Comparison of ENCODE assay signal across 6 cellular contexts in the genomic region with DNA sequence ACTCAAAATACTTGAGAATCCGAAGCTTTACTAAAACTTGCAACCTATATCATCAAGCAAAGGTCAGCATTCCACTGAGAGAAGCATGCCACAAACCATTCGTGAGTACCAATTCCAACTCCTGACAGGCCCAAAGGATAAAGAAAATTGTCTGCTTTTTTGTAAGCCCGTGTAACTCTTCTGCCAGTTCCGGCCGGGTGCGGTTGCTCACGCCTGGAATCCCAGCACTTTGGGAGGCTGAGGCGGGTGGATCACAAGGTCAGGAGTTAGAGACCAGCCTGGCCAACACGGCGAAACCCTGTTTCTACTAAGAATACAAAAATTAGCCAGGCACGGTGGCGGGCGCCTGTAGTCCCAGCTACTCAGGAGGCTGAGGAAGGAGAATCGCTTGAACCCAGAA. TPM values are rescaled to one million over a fixed set of nuclear protein-coding genes. Genes with fewer than 3 reads are reported as not detected.
A peak's percentile ranks its signal among the peaks of the same experiment; 100 is the strongest.
DNase-seq lines count a peak whose midpoint lies in the region; TF ChIP-seq lines count a peak whose summit lies in the region.
"Not testable (repeated sequence)": the region's sequence is repeated elsewhere in the genome, so short reads cannot be mapped to it uniquely, and the experiment has no call there.

No MANE protein-coding gene starts in this region.

- H3K27ac Mint-ChIP-seq in nephron progenitor cell = peak overlapping the region; percentile 64

- H4K20me1 ChIP-seq in PC-9 (ENCODE audit: insufficient read depth); smooth muscle cell (ENCODE audit: low read depth): not testable (repeated sequence)

- not testable (repeated sequence) for H2AFZ ChIP-seq in PC-9; smooth muscle cell (ENCODE audit: low read depth)

- H3K4me3 Mint-ChIP-seq in nephron progenitor cell = not testable (repeated sequence)

- H3K27me3 Mint-ChIP-seq in nephron progenitor cell (ENCODE audit: low read depth, poor library complexity) = not testable (repeated sequence)

- CTCF ChIA-PET in PC-9 (lab: Charles Lee) = interaction anchor here (0.7 kb wide), 1 partner anchor 59 kb away, joined by 5 read pairs; no protein-coding TSS in a partner anchor

- H3K36me3 ChIP-seq in PC-9 (ENCODE audit: low read depth) (peaks cover 28% of the 10 kb centered on the region), smooth muscle cell (ENCODE audit: low read depth) (peaks cover 11% of the 10 kb centered on the region)
- H3K36me3 ChIP-seq in uterus = not testable (repeated sequence)

- H3K9me2 ChIP-seq in PC-9 (ENCODE audit: insufficient read depth) = not testable (repeated sequence)

- BruUV-seq in PC-9 (replicated peaks; lab: Mats Ljungman, UMichigan) = TSS peak; percentile 43

- H3K27me3 ChIP-seq in PC-9 (ENCODE audit: insufficient read depth, low read depth); smooth muscle cell (ENCODE audit: low read depth); uterus: not testable (repeated sequence)

- intact Hi-C loops in PC-9 (cut with micrococcal nuclease; ENCODE audit: unreplicated experiment); uterus (cut with DNase I; ENCODE audit: low total_unique reads): not testable (repeated sequence)

- not testable (repeated sequence) for H3K4me3 ChIP-seq in PC-9, smooth muscle cell, uterus

- WGBS in smooth muscle cell (ENCODE audit: low lambda C conversion rate) = 88% methylated on average over 14 of the region's 14 CpGs

- H3K9me3 Mint-ChIP-seq in nephron progenitor cell = not testable (repeated sequence)

- POLR2A ChIA-PET in PC-9 (lab: Charles Lee; ENCODE audit: unreplicated experiment) = interaction anchor here (0.9 kb wide), 1 partner anchor 994 kb away, joined by 3 read pairs; no protein-coding TSS in a partner anchor

- peaks cover 37% of the 10 kb centered on the region for H3K4me1 ChIP-seq in PC-9 (replicated peaks; ENCODE audit: insufficient read depth)
- not testable (repeated sequence) for H3K4me1 ChIP-seq in smooth muscle cell (ENCODE audit: low read depth); uterus

- not testable (repeated sequence) for TF ChIP-seq POLR2A in uterus (IDR thresholded peaks at IDR 0.05)

- H3K36me3 Mint-ChIP-seq in nephron progenitor cell (ENCODE audit: low read depth) = peaks cover 45% of the 10 kb centered on the region

- H3K27ac ChIP-seq in PC-9 (peak overlapping the region; percentile 63), VCaP (peak overlapping the region; percentile 62), epithelial cell of prostate (peak overlapping the region; percentile 63), smooth muscle cell (ENCODE audit: low read depth) (peak overlapping the region; percentile 77), uterus (peak overlapping the region; percentile 75 to 82)

- not testable (repeated sequence) for H3K9me3 ChIP-seq in PC-9 (ENCODE audit: insufficient read depth, low read depth); smooth muscle cell (replicated peaks; ENCODE audit: low read depth); uterus

- peaks cover 17% of the 10 kb centered on the region for H3K79me2 ChIP-seq in PC-9 (ENCODE audit: low read depth)
- H3K79me2 ChIP-seq in smooth muscle cell (ENCODE audit: low read depth) = not testable (repeated sequence)

- H3K9ac ChIP-seq in smooth muscle cell (ENCODE audit: low read depth) = not testable (repeated sequence)

- not testable (repeated sequence) for H3K4me1 Mint-ChIP-seq in nephron progenitor cell

- DNase-seq in PC-9; epithelial cell of prostate (ENCODE audit: low read depth, low spot score); nephron progenitor cell; smooth muscle cell (lab: John Stamatoyannopoulos, UW; ENCODE audit: unreplicated experiment): not testable (repeated sequence)
- peak in 1 of 2 donors; percentile 37 for DNase-seq in uterus

- TF ChIP-seq CTCF in PC-9 (conservative IDR thresholded peaks at IDR 0.05); VCaP (conservative IDR thresholded peaks at IDR 0.05); nephron progenitor cell (IDR thresholded peaks at IDR 0.05); smooth muscle cell (IDR thresholded peaks at IDR 0.05; ENCODE audit: borderline replicate concordance, insufficient read depth, poor library complexity, severe bottlenecking); uterus (IDR thresholded peaks at IDR 0.05): not testable (repeated sequence)

- peaks cover 27% of the 10 kb centered on the region for H3F3A ChIP-seq in PC-9 (ENCODE audit: insufficient read depth, low read depth)
- not testable (repeated sequence) for H3F3A ChIP-seq in smooth muscle cell (ENCODE audit: low read depth)

- peak overlapping the region; percentile 58 for H3K4me2 ChIP-seq in PC-9
- not testable (repeated sequence) for H3K4me2 ChIP-seq in smooth muscle cell

RNA-seq across cellular contexts. Expression of gene SLC25A17, which starts 37.4 kb away (rescaled TPM):
- total RNA-seq in PC-9 (2021) (25.0 and 28.1 TPM in 2 replicates), smooth muscle cell (28.9 and 29.1 TPM in 2 replicates), uterus (10 to 100 TPM; 12.6 to 34.5 (median 20.7) TPM)
- 29.0 and 31.5 TPM in 2 replicates for polyA plus RNA-seq in smooth muscle cell
